16 cellular contexts compared by ENCODE assay signal in genomic region chr15:46815765-46816164, GRCh38.
DNase-seq lines count a peak whose midpoint lies in the region; ATAC-seq and TF ChIP-seq lines count a peak whose summit lies in the region.
"Had no signal": no experiment of that assay in that cellular context is flagged by ENCODE, and none has a peak within 500 bp of the region (broad histone marks: within the 10 kb centered on the region; RNA-seq: fewer than 3 reads in every experiment).

No MANE protein-coding gene starts in this region.

- no peaks in the 10 kb centered on the region for H3K36me3 ChIP-seq in heart right ventricle
- H3K36me3 ChIP-seq in right atrium auricular region = no peaks in the 10 kb centered on the region
- no peaks in the 10 kb centered on the region for H3K36me3 ChIP-seq in transverse colon
- H3K36me3 ChIP-seq: cardiac muscle cell had no signal

- ATAC-seq in heart right ventricle = no peak
- no peak for ATAC-seq in GM18873 (IDR thresholded peaks at IDR 0.05; ENCODE audit: low FRiP score, unreplicated experiment)
- ATAC-seq in GM21381 (IDR thresholded peaks at IDR 0.05; ENCODE audit: unreplicated experiment) = no peak
- ATAC-seq: activated T-cell treated with anti-CD3 and anti-CD28 coated beads, Interleukin-2, amount 50 U/mL, for 4 hours; left colon had no signal

- H3K4me3 ChIP-seq in heart right ventricle (no peak overlapping the region), right atrium auricular region (no peak overlapping the region), transverse colon (no peak overlapping the region)
- H3K4me3 ChIP-seq: cardiac muscle cell had no signal

- intact Hi-C loops in heart right ventricle (cut with DNase I) (no loop called here), transverse colon (cut with DNase I; ENCODE audit: low total_unique reads) (no loop called here)

- TF ChIP-seq CTCF in heart right ventricle (IDR thresholded peaks at IDR 0.05) (no peak), right atrium auricular region (IDR thresholded peaks at IDR 0.05) (no peak), transverse colon (IDR thresholded peaks at IDR 0.05) (no peak)

- no peak for TF ChIP-seq POLR2A in transverse colon (IDR thresholded peaks at IDR 0.05)

- DNase-seq in heart right ventricle = peak; percentile 7 to 16
- DNase-seq in right atrium auricular region (ENCODE audit: low spot score) = no peak
- DNase-seq in NCI-H345 treated with DMSO at 0.1 percent for 48 hours (lab: John Stamatoyannopoulos, UW; ENCODE audit: unreplicated experiment) = peak; percentile 30
- DNase-seq in cerebellar cortex (ENCODE audit: low spot score) = peak; percentile 4
- DNase-seq in transverse colon = peak; percentile 7
- no peak for DNase-seq in GDM1 (lab: John Stamatoyannopoulos, UW)
- DNase-seq: activated CD4-positive, alpha-beta T cell treated with anti-CD3 and anti-CD28 coated beads, Interleukin-2, amount 50 U/mL, for 48 hours; activated naive CD8-positive, alpha-beta T cell treated with anti-CD3 and anti-CD28 coated beads, Interleukin-2, amount 10 ng/mL, durations not matched to agents 7 days and 5 days; activated T-cell treated with anti-CD3 and anti-CD28 coated beads, Interleukin-2, amount 50 U/mL, for 4 hours; Calu3; effector memory CD4-positive, alpha-beta T cell; NCI-H1694 treated with DMSO at 0.1 percent for 48 hours had no signal

- H3K27me3 ChIP-seq in heart right ventricle = no peaks in the 10 kb centered on the region
- no peaks in the 10 kb centered on the region for H3K27me3 ChIP-seq in right atrium auricular region
- H3K27me3 ChIP-seq in transverse colon = no peaks in the 10 kb centered on the region
- H3K27me3 ChIP-seq: cardiac muscle cell had no signal

- no peak for TF ChIP-seq EP300 in transverse colon (IDR thresholded peaks at IDR 0.05; ENCODE audit: low read depth)

- in situ Hi-C loops in transverse colon (cut with MboI; ENCODE audit: low pct_ligation_motif_present in 1 of 4, low pct_unique_long_range_greater_than_20kb in 1 of 4, low sequenced_read_pairs in 3 of 4) = no loop called here

- H3K27ac ChIP-seq in heart right ventricle (no peak overlapping the region), right atrium auricular region (no peak overlapping the region), transverse colon (no peak overlapping the region)
- H3K27ac ChIP-seq: cardiac muscle cell had no signal

- H3K4me1 ChIP-seq in heart right ventricle (no peaks in the 10 kb centered on the region), right atrium auricular region (no peaks in the 10 kb centered on the region), transverse colon (no peaks in the 10 kb centered on the region)

- no peaks in the 10 kb centered on the region for H3K9me3 ChIP-seq in heart right ventricle
- H3K9me3 ChIP-seq in right atrium auricular region = no peaks in the 10 kb centered on the region
- H3K9me3 ChIP-seq in transverse colon = no peaks in the 10 kb centered on the region

- WGBS in heart right ventricle, 2 donors = 74 to 88% methylated on average over 1 of the region's 1 CpG
- 65% methylated on average over 1 of the region's 1 CpG; no CpG with 5 or more reads in 1 of the 2 donors for WGBS in transverse colon (ENCODE audit: low coverage in 1 of 2), 2 donors

Comparison
In these comparisons a context has a peak if more than half of its experiments do, and no peak if none do; other contexts are left out.
1. DNase-seq: peak in heart right ventricle (2 of 2), NCI-H345 treated with DMSO at 0.1 percent for 48 hours (single experiment), cerebellar cortex (single experiment) and transverse colon (single experiment); none in right atrium auricular region (single experiment) and GDM1 (single experiment).